Comparison of ENCODE assay signal across 8 cellular contexts in the genomic region with DNA sequence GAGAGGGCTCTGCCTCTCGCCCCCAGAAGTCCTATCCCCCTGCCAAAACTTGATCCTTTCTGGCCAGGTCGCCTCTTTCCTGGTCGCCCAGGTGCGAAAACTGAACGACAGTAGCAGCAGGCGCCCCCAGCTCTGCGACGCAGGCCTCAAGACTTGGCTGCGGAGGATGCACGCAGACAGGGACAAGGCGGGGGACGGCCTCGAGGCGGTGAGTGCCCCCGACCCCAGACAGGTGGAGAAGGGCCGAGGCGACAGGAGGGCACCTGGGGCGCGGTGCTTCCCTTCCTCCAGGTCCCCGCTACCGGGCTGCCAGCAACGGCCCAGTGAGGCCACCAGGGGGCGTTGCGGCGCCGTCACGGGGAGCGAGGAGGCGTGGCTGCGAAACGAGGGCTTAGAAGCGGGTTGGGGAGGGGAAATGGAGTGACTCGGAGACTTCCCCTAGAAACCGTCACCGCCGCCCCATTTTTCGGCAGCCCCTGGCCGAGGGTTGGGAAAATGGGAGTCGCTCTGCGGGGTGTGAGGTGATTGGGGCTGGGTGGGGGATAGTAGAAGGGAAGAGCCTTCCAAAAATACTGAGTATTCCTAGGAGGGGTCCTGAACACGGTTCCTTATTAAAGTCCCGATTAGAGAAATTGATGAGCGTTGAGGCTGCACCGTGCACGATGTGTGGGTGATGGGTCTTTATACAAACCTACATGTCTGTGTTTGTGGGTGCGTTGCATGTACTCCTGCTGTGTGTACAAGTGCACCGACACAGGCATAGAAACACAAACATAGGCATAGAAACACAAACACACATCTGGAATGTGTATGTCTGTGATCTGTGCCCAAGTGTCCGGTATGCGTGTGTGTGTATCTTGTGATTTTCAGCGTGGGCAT. TPM values are rescaled to one million over a fixed set of nuclear protein-coding genes. Genes with fewer than 3 reads are reported as not detected.
DNase-seq lines count a peak whose midpoint lies in the region; ATAC-seq and TF ChIP-seq lines count a peak whose summit lies in the region.

No MANE protein-coding gene starts in this region.

- no peaks in the 10 kb centered on the region for H3K9me3 ChIP-seq in neuronal stem cell (replicated peaks in 1 of 2; ENCODE audit: control insufficient read depth in 2 of 2, insufficient read depth in 1 of 2, low read depth in 1 of 2, low read length in 2 of 2)

- H3K4me2 ChIP-seq in neuronal stem cell (ENCODE audit: insufficient read depth, low read length, poor library complexity, severe bottlenecking), result peak overlapping the region; percentile 56

- peak; percentile 69 for ATAC-seq in GM21717 (IDR thresholded peaks at IDR 0.05; ENCODE audit: unreplicated experiment)

- no peak overlapping the region for H3K14ac ChIP-seq in neuronal stem cell (ENCODE audit: low read length)

- H3K4me1 ChIP-seq in neuronal stem cell (ENCODE audit: control insufficient read depth in 2 of 2, insufficient read depth in 1 of 2, low read depth in 1 of 2, low read length in 2 of 2), result peaks cover 3 to 13% of the 10 kb centered on the region in 2 donors

- H3K36me3 Mint-ChIP-seq in activated T-helper 1 cell treated with anti-CD3 and anti-CD28 coated beads, Interleukin-12 subunit alpha, Interleukin-12 subunit beta, Interleukin-2, Interleukin-4 antibody, amounts not matched to agents 30 ng/mL and 10 ng/mL and 1 ng/mL, durations not matched to agents 14 hours and 24 hours and 36 hours (ENCODE audit: low read depth), result no peaks in the 10 kb centered on the region

- no peaks in the 10 kb centered on the region for H3K79me1 ChIP-seq in neuronal stem cell (ENCODE audit: low read depth, low read length)

- H3K4me3 ChIP-seq in fibroblast of villous mesenchyme (ENCODE audit: low read depth, low read length) (peak overlapping the region; percentile 32), neuronal stem cell (ENCODE audit: low read length in 2 of 2) (peak overlapping the region; percentile 11 to 58)

- H3K9ac ChIP-seq in neuronal stem cell (ENCODE audit: low read depth, low read length, poor library complexity), result no peak overlapping the region

- peaks cover 2 to 71% (median 37%) of the 10 kb centered on the region in 3 experiments for H3K27me3 ChIP-seq in neuronal stem cell (ENCODE audit: control insufficient read depth in 3 of 3, insufficient read depth in 3 of 3, low read depth in 1 of 3, low read length in 3 of 3)

- peak overlapping the region; percentile 79 for H3K18ac ChIP-seq in neuronal stem cell (ENCODE audit: low read length)

- H3K36me3 ChIP-seq in neuronal stem cell (replicated peaks in 1 of 2; ENCODE audit: control insufficient read depth in 2 of 2, insufficient read depth in 2 of 2, low read length in 2 of 2), result no peaks in the 10 kb centered on the region

- DNase-seq in D341Med (ENCODE audit: low spot score) (peak; percentile 94), LHCN-M2 (ENCODE audit: low read depth) (peak; percentile 44), RPMI8226 (peak; percentile 85), fibroblast of villous mesenchyme (ENCODE audit: low read depth) (peak; percentile 64), neuronal stem cell (ENCODE audit: low spot score) (peak; percentile 75), stromal cell of bone marrow (ENCODE audit: low read depth) (peak; percentile 22)
- DNase-seq in activated T-helper 1 cell treated with anti-CD3 and anti-CD28 coated beads, Interleukin-12 subunit alpha, Interleukin-12 subunit beta, Interleukin-2, Interleukin-4 antibody, amounts not matched to agents 30 ng/mL and 10 ng/mL and 1 ng/mL, durations not matched to agents 14 hours and 24 hours and 36 hours (ENCODE audit: low spot score), result peak; percentile 87

- H3K27ac Mint-ChIP-seq in activated T-helper 1 cell treated with anti-CD3 and anti-CD28 coated beads, Interleukin-12 subunit alpha, Interleukin-12 subunit beta, Interleukin-2, Interleukin-4 antibody, amounts not matched to agents 30 ng/mL and 10 ng/mL and 1 ng/mL, durations not matched to agents 14 hours and 24 hours and 36 hours, result no peak overlapping the region

- peak overlapping the region; percentile 85 for H2AFZ ChIP-seq in neuronal stem cell (ENCODE audit: low read length)

- no peak overlapping the region for H3K4ac ChIP-seq in neuronal stem cell (ENCODE audit: low read length)

- intact Hi-C loops in activated T-helper 1 cell treated with anti-CD3 and anti-CD28 coated beads, Interleukin-12 subunit alpha, Interleukin-12 subunit beta, Interleukin-2, Interleukin-4 antibody, amounts not matched to agents 30 ng/mL and 10 ng/mL and 1 ng/mL, durations not matched to agents 14 hours and 24 hours and 36 hours (cut with micrococcal nuclease), result loop anchor here (1.0 to 2.0 kb wide), 10 partner anchors 81 to 435 kb away; partner anchors contain the start of genes DHX35 and FAM83D

- H3K27ac ChIP-seq in neuronal stem cell (replicated peaks; ENCODE audit: low read length), result no peak overlapping the region

- no CpG with 5 or more reads among the region's 50 CpGs for WGBS in neuronal stem cell (ENCODE audit: extremely low coverage in 2 of 2, insufficient read length in 2 of 2, insufficient replicate concordance in 1 of 2), 2 donors

- peak; percentile 95 for TF ChIP-seq CTCF in fibroblast of villous mesenchyme (IDR thresholded peaks at IDR 0.05; ENCODE audit: insufficient read depth, low read depth, low read length)

- H2BK15ac ChIP-seq in neuronal stem cell (ENCODE audit: low read length), result peak overlapping the region; percentile 64

- no peak overlapping the region for H4K8ac ChIP-seq in neuronal stem cell (ENCODE audit: low read depth, low read length)

- H4K91ac ChIP-seq in neuronal stem cell (ENCODE audit: low read depth, low read length, poor library complexity), result no peak overlapping the region

- H3K4me1 Mint-ChIP-seq in activated T-helper 1 cell treated with anti-CD3 and anti-CD28 coated beads, Interleukin-12 subunit alpha, Interleukin-12 subunit beta, Interleukin-2, Interleukin-4 antibody, amounts not matched to agents 30 ng/mL and 10 ng/mL and 1 ng/mL, durations not matched to agents 14 hours and 24 hours and 36 hours (ENCODE audit: low read depth), result peaks cover 9% of the 10 kb centered on the region

- H2BK120ac ChIP-seq in neuronal stem cell (ENCODE audit: low read depth, low read length), result no peak overlapping the region

- H3K4me3 Mint-ChIP-seq in activated T-helper 1 cell treated with anti-CD3 and anti-CD28 coated beads, Interleukin-12 subunit alpha, Interleukin-12 subunit beta, Interleukin-2, Interleukin-4 antibody, amounts not matched to agents 30 ng/mL and 10 ng/mL and 1 ng/mL, durations not matched to agents 14 hours and 24 hours and 36 hours, result peak overlapping the region; percentile 82

- peak overlapping the region; percentile 36 for H2BK12ac ChIP-seq in neuronal stem cell (ENCODE audit: low read length)

- H2AK5ac ChIP-seq in neuronal stem cell (ENCODE audit: low read depth, low read length), result peak overlapping the region; percentile 65

- peaks cover 34% of the 10 kb centered on the region for H3K27me3 Mint-ChIP-seq in activated T-helper 1 cell treated with anti-CD3 and anti-CD28 coated beads, Interleukin-12 subunit alpha, Interleukin-12 subunit beta, Interleukin-2, Interleukin-4 antibody, amounts not matched to agents 30 ng/mL and 10 ng/mL and 1 ng/mL, durations not matched to agents 14 hours and 24 hours and 36 hours (ENCODE audit: insufficient read depth)

- no peak overlapping the region for H2BK5ac ChIP-seq in neuronal stem cell (ENCODE audit: low read length)

- peak overlapping the region; percentile 85 for H3K23ac ChIP-seq in neuronal stem cell (ENCODE audit: low read depth, low read length, poor library complexity)

- H3K9me3 Mint-ChIP-seq in activated T-helper 1 cell treated with anti-CD3 and anti-CD28 coated beads, Interleukin-12 subunit alpha, Interleukin-12 subunit beta, Interleukin-2, Interleukin-4 antibody, amounts not matched to agents 30 ng/mL and 10 ng/mL and 1 ng/mL, durations not matched to agents 14 hours and 24 hours and 36 hours, result no peaks in the 10 kb centered on the region

RNA-seq across cellular contexts. Expression of gene ARHGAP40, which starts 44.6 kb away (rescaled TPM):
- total RNA-seq in LHCN-M2 (2014; rRNA removed) (not detected in 2 replicates), fibroblast of villous mesenchyme (not detected in 2 replicates)
- not detected for polyA plus RNA-seq in LHCN-M2 (2012)
- total RNA-seq in activated T-helper 1 cell treated with anti-CD3 and anti-CD28 coated beads, Interleukin-12 subunit alpha, Interleukin-12 subunit beta, Interleukin-2, Interleukin-4 antibody, amounts not matched to agents 30 ng/mL and 10 ng/mL and 1 ng/mL, durations not matched to agents 14 hours and 24 hours and 36 hours, result not detected in 2 replicates
- polyA plus RNA-seq in neuronal stem cell (2013, experiment 1 of 2), result 0.04 TPM
- not detected for polyA plus RNA-seq in neuronal stem cell (2013, experiment 2 of 2)

Comparison
In these comparisons a context has a peak if more than half of its experiments do, and no peak if none do; other contexts are left out.
1. DNase-seq: peak in every context shown above with its lines; median percentile 94 in D341Med; 87 in activated T-helper 1 cell treated with anti-CD3 and anti-CD28 coated beads, Interleukin-12 subunit alpha, Interleukin-12 subunit beta, Interleukin-2, Interleukin-4 antibody, amounts not matched to agents 30 ng/mL and 10 ng/mL and 1 ng/mL, durations not matched to agents 14 hours and 24 hours and 36 hours; 85 in RPMI8226; 75 in neuronal stem cell; 64 in fibroblast of villous mesenchyme; 44 in LHCN-M2; 22 in stromal cell of bone marrow.